In genomic region chr14:23660290-23661226, GRCh38 we compare ENCODE assay signal across 16 cellular contexts. TPM values are rescaled to one million over a fixed set of nuclear protein-coding genes. Genes with fewer than 3 reads are reported as not detected.
DNase-seq lines count a peak whose midpoint lies in the region; ATAC-seq, FAIRE-seq and TF ChIP-seq lines count a peak whose summit lies in the region.
"Had no signal": no experiment of that assay in that cellular context is flagged by ENCODE, and none has a peak within 500 bp of the region (broad histone marks: within the 10 kb centered on the region; RNA-seq: fewer than 3 reads in every experiment).

No MANE protein-coding gene starts in this region.

- TF ChIP-seq CTCF in K562 (IDR thresholded peaks at IDR 0.05 in 2 of 3, conservative IDR thresholded peaks at IDR 0.05 in 1 of 3; ENCODE audit: insufficient read depth in 2 of 3, low read depth in 1 of 3, low read length in 3 of 3) (no peak), spleen (IDR thresholded peaks at IDR 0.05 in 8 of 11, conservative IDR thresholded peaks at IDR 0.05 in 3 of 11) (no peak)

- BruUV-seq in K562 (replicated peaks; lab: Mats Ljungman, UMichigan), result no TSS peak

- DNase-seq in DMS 273 (lab: John Stamatoyannopoulos, UW; ENCODE audit: unreplicated experiment), result peak; percentile 42
- DNase-seq in DMS 273 treated with DMSO at 0.1 percent for 48 hours (lab: John Stamatoyannopoulos, UW), result no peak
- DNase-seq in K562 (ENCODE audit: extremely low read depth in 1 of 4, low spot score in 3 of 4), result no peak
- DNase-seq in spleen, result peak; percentile 82
- DNase-seq in SIG-M5 (lab: John Stamatoyannopoulos, UW), result no peak
- DNase-seq: activated naive CD4-positive, alpha-beta T cell; DMS79; mesendoderm; NCI-H1694 treated with DMSO at 0.1 percent for 48 hours; Peyer's patch; stimulated activated naive B cell treated with anti-CD40 and anti-IgM and Interleukin-4, amounts not matched to agents 10 μg/mL and 1 μg/mL and 100 μg/mL, for 72 hours had no signal

- no peak for TF ChIP-seq RAD21 in K562 (CRISPR knock-in tag; conservative IDR thresholded peaks at IDR 0.05 in 1 of 2, IDR thresholded peaks at IDR 0.05 in 1 of 2)

- CTCF ChIA-PET in K562 (lab: Yijun Ruan, JAX; ENCODE audit: low intra/inter-chr PET ratio), result no interaction called here

- no peaks in the 10 kb centered on the region for H3K9me1 ChIP-seq in K562 (ENCODE audit: control insufficient read depth, insufficient read depth, low read length)

- in situ Hi-C loops in K562 (cut with MboI), result no loop called here

- H3K79me2 ChIP-seq in K562 (ENCODE audit: control insufficient read depth, insufficient read depth, low read length), result no peaks in the 10 kb centered on the region

- WGBS in K562 (ENCODE audit: insufficient coverage, low coverage, missing lambda C conversion rate), result 0% methylated on average over 11 of the region's 11 CpGs
- WGBS in spleen, 5 donors, result 58 to 73% (median 64%) methylated on average over 11 of the region's 11 CpGs

- H3K9me3 ChIP-seq in K562 (replicated peaks; ENCODE audit: control insufficient read depth, insufficient read depth, low read depth, low read length) (no peaks in the 10 kb centered on the region), spleen (no peaks in the 10 kb centered on the region)
- H3K9me3 ChIP-seq: Peyer's patch had no signal

- H3K4me3 ChIP-seq in K562, result no peak overlapping the region
- H3K4me3 ChIP-seq in spleen, result no peak overlapping the region
- H3K4me3 ChIP-seq: Peyer's patch had no signal

- no peaks in the 10 kb centered on the region for H3K36me3 ChIP-seq in K562 (ENCODE audit: control insufficient read depth, insufficient read depth, low read length)
- no peaks in the 10 kb centered on the region for H3K36me3 ChIP-seq in spleen
- H3K36me3 ChIP-seq: Peyer's patch had no signal

- TF ChIP-seq POLR2A in K562 (conservative IDR thresholded peaks at IDR 0.05) (no peak), spleen (IDR thresholded peaks at IDR 0.05) (no peak)

- H3K27ac ChIP-seq in K562 (ENCODE audit: extremely low read depth, low read depth, low read length), result no peak overlapping the region
- peak overlapping the region in 5 of 8 donors; percentile 32 to 66 (median 64) for H3K27ac ChIP-seq in spleen
- H3K27ac ChIP-seq: 22Rv1, Peyer's patch had no signal

- H3K27me3 ChIP-seq in K562 (ENCODE audit: control insufficient read depth in 2 of 2, insufficient read depth in 2 of 2, low read length in 2 of 2) (peaks cover 7 to 25% of the 10 kb centered on the region in 2 experiments; a peak in 3 of 5 replicates), spleen (replicated peaks in 1 of 7) (no peaks in the 10 kb centered on the region)
- H3K27me3 ChIP-seq: Peyer's patch had no signal

- ATAC-seq in GM21786 (IDR thresholded peaks at IDR 0.05; ENCODE audit: unreplicated experiment) (peak; percentile 53), K562 (no peak), HG03460 (IDR thresholded peaks at IDR 0.05; ENCODE audit: unreplicated experiment) (no peak), HG02938 (IDR thresholded peaks at IDR 0.05; ENCODE audit: unreplicated experiment) (no peak)
- ATAC-seq: stimulated activated naive B cell treated with anti-CD40 and anti-IgM and Interleukin-4, amounts not matched to agents 10 μg/mL and 1 μg/mL and 100 μg/mL, for 72 hours had no signal

- no peaks in the 10 kb centered on the region for H3K4me1 ChIP-seq in K562 (replicated peaks in 1 of 2; ENCODE audit: control insufficient read depth in 2 of 2, insufficient read depth in 2 of 2, low read length in 2 of 2)
- H3K4me1 ChIP-seq in spleen, result peaks cover 0 to 26% (median 10%) of the 10 kb centered on the region in 6 donors
- H3K4me1 ChIP-seq: Peyer's patch had no signal

- no peak overlapping the region for H3K9ac ChIP-seq in K562 (ENCODE audit: insufficient read depth in 1 of 2, low read depth in 2 of 2, low read length in 2 of 2)

- no peak for FAIRE-seq in K562 (lab: Jason Lieb, UNC)
- FAIRE-seq: H54 had no signal

- H4K20me1 ChIP-seq in K562 (replicated peaks; ENCODE audit: control insufficient read depth, insufficient read depth, low read length), result no peaks in the 10 kb centered on the region

- TF ChIP-seq EP300 in K562 (IDR thresholded peaks at IDR 0.05; ENCODE audit: low read length), result no peak

- POLR2A ChIA-PET in K562 (lab: Yijun Ruan, JAX), result no interaction called here

- no peak overlapping the region for H2AFZ ChIP-seq in K562 (ENCODE audit: low read depth, low read length)

- intact Hi-C loops in K562 (cut with micrococcal nuclease), result no loop called here
- intact Hi-C loops in spleen (cut with DNase I; ENCODE audit: low total_unique reads), result no loop called here

- H3K4me2 ChIP-seq in K562 (ENCODE audit: insufficient read depth, low read length), result no peak overlapping the region

TF ChIP-seq in K562, 482 proteins besides CTCF, POLR2A, EP300 and RAD21:
- TF ChIP-seq ARID3B (CRISPR knock-in tag; IDR thresholded peaks at IDR 0.05; ENCODE audit: borderline replicate concordance) (no peak), RFX1 (IDR thresholded peaks at IDR 0.05) (peak; percentile 78)
TF ChIP-seq in K562: peak in this region for 1.

RNA-seq across cellular contexts. Expression of gene DHRS2, which starts 24.4 kb away (rescaled TPM):
- total RNA-seq in K562 (2011; cell fraction: chromatin; rRNA removed; ENCODE audit: low replicate concordance), result 30.5 and 40.0 TPM in 2 replicates
- total RNA-seq in K562 (2011; cell fraction: nucleolus; rRNA removed), result 19.0 and 24.3 TPM in 2 replicates
- total RNA-seq in K562 (2011; cell fraction: nucleoplasm; rRNA removed), result 27.1 and 32.4 TPM in 2 replicates
- total RNA-seq in K562 (2014; rRNA removed) (64.4 and 73.6 TPM in 2 replicates), K562 (2014; rRNA removed; fragmentation: Illumina TruSeq; extraction: Trizol) (57.9 and 68.7 TPM in 2 replicates), K562 (2015; rRNA removed; fragmentation: Illumina TruSeq; extraction: Trizol) (73.2 and 73.4 TPM in 2 replicates), K562 (2021) (59.4 and 62.9 TPM in 2 replicates), spleen (10 to 100 TPM in 6 of 7 donors, 1 to 10 TPM in 1; 3.3 to 30.6 (median 14.5) TPM)
- polyA plus RNA-seq in K562 (2011; rRNA removed) (45.5 and 47.2 TPM in 2 replicates), K562 (2014; fragmentation: Illumina TruSeq; extraction: Trizol) (89.3 and 90.9 TPM in 2 replicates), K562 (2014; fragmentation: Nextera tagmentation; extraction: Ambion mirVana) (1 to 10 TPM; 2.9 to 5.4 TPM), K562 (2014; rRNA removed) (96.8 and 107 TPM in 2 replicates), spleen (10 to 100 TPM in 2 of 3 donors, 1 to 10 TPM in 1; 8.3 to 17.1 (median 13.7) TPM)
- 41.7 and 41.9 TPM in 2 replicates for polyA plus RNA-seq in K562 (2011; cell fraction: cytosol; rRNA removed)
- polyA plus RNA-seq in K562 (2011; cell fraction: nucleus; rRNA removed), result 62.7 and 78.6 TPM in 2 replicates
- 66.3 and 109 TPM in 2 replicates for polyA plus RNA-seq in K562 (2012)
- 27.5 and 28.1 TPM in 2 replicates for polyA minus RNA-seq in K562 (2011; rRNA and poly(A)+ RNA removed)
- 10.2 and 10.5 TPM in 2 replicates for polyA minus RNA-seq in K562 (2011; cell fraction: cytosol; rRNA and poly(A)+ RNA removed)
- polyA minus RNA-seq in K562 (2011; cell fraction: nucleus; rRNA and poly(A)+ RNA removed), result 15.2 and 21.5 TPM in 2 replicates
- total RNA-seq: Peyer's patch had no signal

Comparison
In these comparisons a context has a peak if more than half of its experiments do, and no peak if none do; other contexts are left out.
1. DNase-seq: peak in DMS 273 (single experiment) and spleen (single experiment); none in DMS 273 treated with DMSO at 0.1 percent for 48 hours (single experiment), K562 (0 of 4) and SIG-M5 (single experiment).